22 cellular contexts compared by ENCODE assay signal in genomic region chr6:167497387-167498056, GRCh38.
DNase-seq lines count a peak whose midpoint lies in the region; ATAC-seq and TF ChIP-seq lines count a peak whose summit lies in the region.
"Had no signal": no experiment of that assay in that cellular context is flagged by ENCODE, and none has a peak within 500 bp of the region (broad histone marks: within the 10 kb centered on the region; RNA-seq: fewer than 3 reads in every experiment).

No MANE protein-coding gene starts in this region.

- H3K27ac ChIP-seq in hepatocyte, result peak overlapping the region; percentile 47
- H3K27ac ChIP-seq in neural progenitor cell, result no peak overlapping the region
- no peak overlapping the region for H3K27ac ChIP-seq in neuronal stem cell (replicated peaks; ENCODE audit: low read length)
- H3K27ac ChIP-seq: BLaER1 treated with 17β-estradiol and CSF1 and Interleukin-3, amounts not matched to agents 10 nM and 100 nM; SJCRH30 had no signal

- H4K91ac ChIP-seq in neuronal stem cell (ENCODE audit: low read depth, low read length, poor library complexity), result no peak overlapping the region

- H2BK120ac ChIP-seq in neuronal stem cell (ENCODE audit: low read depth, low read length), result no peak overlapping the region

- H3K9me3 Mint-ChIP-seq in WTC11 (peaks cover 3% of the 10 kb centered on the region; the same call in 1 of the 2 replicates), neural progenitor cell (peaks cover 4% of the 10 kb centered on the region)

- no peak overlapping the region for H4K8ac ChIP-seq in neuronal stem cell (ENCODE audit: low read depth, low read length)

- H3K27ac Mint-ChIP-seq in WTC11 (no peak overlapping the region), neural progenitor cell (peak overlapping the region; percentile 92)
- H3K27ac Mint-ChIP-seq: CD8-positive, alpha-beta memory T cell; IgD-negative memory B cell had no signal

- H3K4me3 ChIP-seq in hepatocyte, result no peak overlapping the region
- H3K4me3 ChIP-seq in neural progenitor cell, result no peak overlapping the region
- no peak overlapping the region for H3K4me3 ChIP-seq in neuronal stem cell (ENCODE audit: low read length in 2 of 2)
- H3K4me3 ChIP-seq: BLaER1 treated with 17β-estradiol and CSF1 and Interleukin-3, amounts not matched to agents 10 nM and 100 nM; Peyer's patch; SJCRH30 had no signal

- no peak overlapping the region for H2AK5ac ChIP-seq in neuronal stem cell (ENCODE audit: low read depth, low read length)

- no peak overlapping the region for H3K14ac ChIP-seq in neuronal stem cell (ENCODE audit: low read length)

- H2BK15ac ChIP-seq in neuronal stem cell (ENCODE audit: low read length), result no peak overlapping the region

- no peaks in the 10 kb centered on the region for H3K36me3 Mint-ChIP-seq in WTC11
- peaks cover 5% of the 10 kb centered on the region for H3K36me3 Mint-ChIP-seq in neural progenitor cell
- H3K36me3 Mint-ChIP-seq: CD8-positive, alpha-beta memory T cell; IgD-negative memory B cell had no signal

- CTCF ChIA-PET in WTC11 (lab: Charles Lee), result no interaction called here

- H2BK5ac ChIP-seq in neuronal stem cell (ENCODE audit: low read length), result no peak overlapping the region

- H3K4me1 ChIP-seq in hepatocyte (ENCODE audit: insufficient read depth), result peaks cover 23% of the 10 kb centered on the region
- H3K4me1 ChIP-seq in neural progenitor cell, result peaks cover 27% of the 10 kb centered on the region
- H3K4me1 ChIP-seq in neuronal stem cell (ENCODE audit: control insufficient read depth in 2 of 2, insufficient read depth in 1 of 2, low read depth in 1 of 2, low read length in 2 of 2), result peaks cover 22 to 27% of the 10 kb centered on the region in 2 donors

- H3K4me2 ChIP-seq in hepatocyte (no peak overlapping the region), neural progenitor cell (no peak overlapping the region), neuronal stem cell (ENCODE audit: insufficient read depth, low read length, poor library complexity, severe bottlenecking) (no peak overlapping the region)

- no peak overlapping the region for H3K4ac ChIP-seq in neuronal stem cell (ENCODE audit: low read length)

- H3K36me3 ChIP-seq in hepatocyte (replicated peaks; ENCODE audit: insufficient read depth, low read depth) (no peaks in the 10 kb centered on the region), neural progenitor cell (no peaks in the 10 kb centered on the region), neuronal stem cell (replicated peaks in 1 of 2; ENCODE audit: control insufficient read depth in 2 of 2, insufficient read depth in 2 of 2, low read length in 2 of 2) (no peaks in the 10 kb centered on the region)
- H3K36me3 ChIP-seq: Peyer's patch, SJCRH30 had no signal

- H4K20me1 ChIP-seq in hepatocyte (ENCODE audit: insufficient read depth, poor library complexity, severe bottlenecking) (no peaks in the 10 kb centered on the region), neural progenitor cell (ENCODE audit: low read depth) (no peaks in the 10 kb centered on the region)
- H4K20me1 ChIP-seq: BLaER1 treated with 17β-estradiol and CSF1 and Interleukin-3, amounts not matched to agents 10 nM and 100 nM had no signal

- H3K9me2 ChIP-seq in hepatocyte (replicated peaks; ENCODE audit: insufficient read depth), result no peaks in the 10 kb centered on the region

- H3K27me3 ChIP-seq in hepatocyte (no peaks in the 10 kb centered on the region), neural progenitor cell (no peaks in the 10 kb centered on the region), neuronal stem cell (ENCODE audit: control insufficient read depth in 3 of 3, insufficient read depth in 3 of 3, low read depth in 1 of 3, low read length in 3 of 3) (peaks cover 0 to 4% (median 0%) of the 10 kb centered on the region in 3 experiments)
- H3K27me3 ChIP-seq: Peyer's patch, SJCRH30 had no signal

- no peak overlapping the region for H3K9ac ChIP-seq in neural progenitor cell
- no peak overlapping the region for H3K9ac ChIP-seq in neuronal stem cell (ENCODE audit: low read depth, low read length, poor library complexity)
- H3K9ac ChIP-seq: BLaER1 treated with 17β-estradiol and CSF1 and Interleukin-3, amounts not matched to agents 10 nM and 100 nM had no signal

- H3K4me1 Mint-ChIP-seq in WTC11 (peaks cover 20% of the 10 kb centered on the region), neural progenitor cell (peaks cover 57% of the 10 kb centered on the region)
- H3K4me1 Mint-ChIP-seq: CD8-positive, alpha-beta memory T cell; IgD-negative memory B cell had no signal

- H3K79me1 ChIP-seq in neuronal stem cell (ENCODE audit: low read depth, low read length), result peaks cover 5% of the 10 kb centered on the region

- peak; percentile 36 for DNase-seq in MV-4-11 (lab: John Stamatoyannopoulos, UW)
- no peak for DNase-seq in WTC11 (ENCODE audit: low spot score)
- DNase-seq in hepatocyte (ENCODE audit: low spot score), result no peak
- DNase-seq in neural progenitor cell (ENCODE audit: low spot score), result no peak
- DNase-seq in neuronal stem cell (ENCODE audit: low spot score), result no peak
- no peak for DNase-seq in NOMO-1 treated with DMSO at 0.1 percent for 48 hours (lab: John Stamatoyannopoulos, UW; ENCODE audit: unreplicated experiment)
- DNase-seq: Calu3; CD8-positive, alpha-beta memory T cell; DMS53; GDM1; GOT3; HCEC 1CT; NCI-H1105 treated with DMSO at 0.1 percent for 48 hours; NCI-H2029 treated with DMSO at 0.1 percent for 48 hours; NCI-H69; NK-92 treated with Interleukin-12 subunit alpha and Interleukin-12 subunit beta, amount 100 ng/mL, for 24 hours; Peyer's patch; SJCRH30 had no signal

- H3F3A ChIP-seq in neural progenitor cell (ENCODE audit: low read depth), result no peaks in the 10 kb centered on the region

- H3K79me2 ChIP-seq in hepatocyte (no peaks in the 10 kb centered on the region), neural progenitor cell (ENCODE audit: low read depth) (no peaks in the 10 kb centered on the region)

- ATAC-seq in WTC11 (no peak), HG02981 (IDR thresholded peaks at IDR 0.05; ENCODE audit: unreplicated experiment) (no peak), HG02642 (IDR thresholded peaks at IDR 0.05; ENCODE audit: poor library complexity, unreplicated experiment) (no peak)

- WGBS in hepatocyte (ENCODE audit: low lambda C conversion rate, missing lambda C conversion rate), result 73% methylated on average over 14 of the region's 14 CpGs
- WGBS in neuronal stem cell (ENCODE audit: extremely low coverage in 2 of 2, insufficient read length in 2 of 2, insufficient replicate concordance in 1 of 2), 2 donors, result no CpG with 5 or more reads among the region's 14 CpGs

- POLR2A ChIA-PET in WTC11 (lab: Charles Lee), result no interaction called here

- H3K23ac ChIP-seq in neuronal stem cell (ENCODE audit: low read depth, low read length, poor library complexity), result no peak overlapping the region

- no peak for TF ChIP-seq CTCF in WTC11 (IDR thresholded peaks at IDR 0.05)
- TF ChIP-seq CTCF in hepatocyte (IDR thresholded peaks at IDR 0.05; ENCODE audit: poor library complexity), result no peak
- no peak for TF ChIP-seq CTCF in neural progenitor cell (IDR thresholded peaks at IDR 0.05)

- no peak overlapping the region for H3K18ac ChIP-seq in neuronal stem cell (ENCODE audit: low read length)

- H2BK12ac ChIP-seq in neuronal stem cell (ENCODE audit: low read length), result no peak overlapping the region

- H3K4me3 Mint-ChIP-seq in WTC11, result no peak overlapping the region
- H3K4me3 Mint-ChIP-seq in neural progenitor cell, result no peak overlapping the region
- H3K4me3 Mint-ChIP-seq: CD8-positive, alpha-beta memory T cell; IgD-negative memory B cell had no signal

- H3K27me3 Mint-ChIP-seq in WTC11 (ENCODE audit: low read depth) (no peaks in the 10 kb centered on the region; the same call in 1 of the 2 replicates), neural progenitor cell (ENCODE audit: insufficient read depth, low read depth) (peaks cover 25% of the 10 kb centered on the region)

- H3K9me3 ChIP-seq in hepatocyte (ENCODE audit: low read depth), result no peaks in the 10 kb centered on the region
- no peaks in the 10 kb centered on the region for H3K9me3 ChIP-seq in neural progenitor cell (ENCODE audit: low read depth)
- H3K9me3 ChIP-seq in neuronal stem cell (replicated peaks in 1 of 2; ENCODE audit: control insufficient read depth in 2 of 2, insufficient read depth in 1 of 2, low read depth in 1 of 2, low read length in 2 of 2), result peaks cover 0 to 2% of the 10 kb centered on the region in 2 donors
- H3K9me3 ChIP-seq: Peyer's patch, SJCRH30 had no signal

- H2AFZ ChIP-seq in hepatocyte (no peak overlapping the region), neural progenitor cell (replicated peaks) (no peak overlapping the region), neuronal stem cell (ENCODE audit: low read length) (no peak overlapping the region)

TF ChIP-seq in WTC11, 78 proteins besides CTCF, POLR2A, EP300 and RAD21:
- TF ChIP-seq, protein P1, sequence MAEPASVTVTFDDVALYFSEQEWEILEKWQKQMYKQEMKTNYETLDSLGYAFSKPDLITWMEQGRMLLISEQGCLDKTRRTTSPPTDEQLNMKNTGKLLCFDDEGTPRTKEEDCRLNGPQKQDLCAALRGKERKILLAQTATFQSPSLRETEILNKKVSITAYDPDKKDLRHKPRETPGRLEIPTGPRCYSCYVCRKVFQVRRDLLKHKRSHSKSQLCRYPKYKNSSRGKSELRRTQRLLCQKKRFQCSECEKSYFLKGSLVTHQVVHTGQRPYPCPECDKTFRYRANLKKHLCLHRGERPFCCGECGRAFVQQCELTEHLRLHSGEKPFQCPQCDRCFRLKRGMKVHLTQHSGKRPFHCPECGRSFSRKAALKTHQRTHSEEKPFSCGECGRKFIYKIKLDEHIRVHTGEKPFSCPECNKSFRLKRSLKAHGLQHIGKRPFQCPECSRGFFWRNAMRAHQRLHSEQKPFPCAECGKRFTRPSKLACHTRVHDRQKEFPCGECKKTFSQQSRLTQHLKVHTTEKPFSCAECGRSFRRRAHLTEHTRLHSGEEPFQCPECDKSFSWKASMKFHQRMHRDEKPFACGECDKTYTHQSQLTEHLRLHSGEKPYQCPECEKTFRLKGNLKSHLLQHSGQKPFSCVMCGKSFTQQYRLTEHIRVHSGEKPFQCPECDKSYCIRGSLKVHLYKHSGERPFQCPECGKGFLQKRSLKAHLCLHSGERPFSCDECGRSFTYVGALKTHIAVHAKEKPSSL (CRISPR knock-in tag; conservative IDR thresholded peaks at IDR 0.05), result no peak
- peak; percentile 69 for TF ChIP-seq GABPB1 (CRISPR knock-in tag; IDR thresholded peaks at IDR 0.05)
